In the genomic region with DNA sequence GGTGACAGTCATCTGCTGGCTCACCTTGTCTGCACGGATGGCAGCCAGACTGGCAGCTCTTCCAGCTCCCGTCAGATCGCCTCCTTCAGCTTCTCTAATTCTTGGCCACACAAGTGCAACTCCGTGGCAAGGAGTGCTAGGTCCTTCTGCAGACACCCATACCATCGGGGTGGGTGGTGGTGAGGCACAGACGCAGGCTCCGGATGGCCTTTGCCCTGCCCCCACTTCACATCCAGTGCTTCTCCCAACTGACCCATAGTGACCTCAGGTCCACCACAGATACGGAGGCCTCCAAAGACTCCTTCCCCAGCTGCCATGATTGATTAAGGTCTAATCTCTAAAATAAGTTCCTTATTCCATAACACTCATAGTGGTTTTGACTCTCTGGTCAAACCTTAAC, we compare ENCODE assay signal across 18 cellular contexts. TPM values are rescaled to one million over a fixed set of nuclear protein-coding genes. Genes with fewer than 3 reads are reported as not detected.
DNase-seq lines count a peak whose midpoint lies in the region; ATAC-seq and TF ChIP-seq lines count a peak whose summit lies in the region.
"Had no signal": no experiment of that assay in that cellular context is flagged by ENCODE, and none has a peak within 500 bp of the region (broad histone marks: within the 10 kb centered on the region; RNA-seq: fewer than 3 reads in every experiment).

No MANE protein-coding gene starts in this region.

- peaks cover 37% of the 10 kb centered on the region for H3K4me1 Mint-ChIP-seq in CD4-positive, alpha-beta T cell (ENCODE audit: low read depth)
- H3K4me1 Mint-ChIP-seq in activated T-helper 17 cell treated with anti-CD3 and anti-CD28 coated beads, Interleukin-2, amount 50 U/mL, for 72 hours: peaks cover 24% of the 10 kb centered on the region
- H3K4me1 Mint-ChIP-seq in naive thymus-derived CD4-positive, alpha-beta T cell: peaks cover 18 to 51% (median 43%) of the 10 kb centered on the region in 7 donors
- peaks cover 11% of the 10 kb centered on the region for H3K4me1 Mint-ChIP-seq in HFFc6 (ENCODE audit: low read depth)
- H3K4me1 Mint-ChIP-seq: endodermal cell had no signal

- no peaks in the 10 kb centered on the region for H3K36me3 Mint-ChIP-seq in CD4-positive, alpha-beta T cell (ENCODE audit: low read depth)
- H3K36me3 Mint-ChIP-seq in activated T-helper 17 cell treated with anti-CD3 and anti-CD28 coated beads, Interleukin-2, amount 50 U/mL, for 72 hours (ENCODE audit: low read depth): peaks cover 8% of the 10 kb centered on the region
- no peaks in the 10 kb centered on the region for H3K36me3 Mint-ChIP-seq in naive thymus-derived CD4-positive, alpha-beta T cell
- H3K36me3 Mint-ChIP-seq in HFFc6 (ENCODE audit: low read depth): no peaks in the 10 kb centered on the region
- H3K36me3 Mint-ChIP-seq: WTC11 had no signal

- peak overlapping the region; percentile 70 for H3K27ac Mint-ChIP-seq in CD4-positive, alpha-beta T cell
- H3K27ac Mint-ChIP-seq in activated T-helper 17 cell treated with anti-CD3 and anti-CD28 coated beads, Interleukin-2, amount 50 U/mL, for 72 hours: peak overlapping the region; percentile 42
- H3K27ac Mint-ChIP-seq in naive thymus-derived CD4-positive, alpha-beta T cell: peak overlapping the region; percentile 40 to 99 (median 87)
- H3K27ac Mint-ChIP-seq in HFFc6: no peak overlapping the region
- H3K27ac Mint-ChIP-seq: endodermal cell, WTC11 had no signal

- no peaks in the 10 kb centered on the region for H3K9me3 ChIP-seq in CD4-positive, alpha-beta T cell (ENCODE audit: control insufficient read depth, low read length)
- no peaks in the 10 kb centered on the region for H3K9me3 ChIP-seq in naive thymus-derived CD4-positive, alpha-beta T cell (ENCODE audit: control insufficient read depth in 2 of 3, low read length in 3 of 3)
- H3K9me3 ChIP-seq: upper lobe of right lung had no signal

- H3K27ac ChIP-seq in CD4-positive, alpha-beta T cell (ENCODE audit: low read depth, low read length): no peak overlapping the region
- H3K27ac ChIP-seq in naive thymus-derived CD4-positive, alpha-beta T cell (ENCODE audit: low read depth, low read length): peak overlapping the region; percentile 56
- H3K27ac ChIP-seq: upper lobe of right lung had no signal

- no peak for ATAC-seq in CD4-positive, alpha-beta T cell (ENCODE audit: poor library complexity)
- ATAC-seq in activated T-helper 17 cell treated with anti-CD3 and anti-CD28 coated beads, Interleukin-2, amount 50 U/mL, for 72 hours (replicated peaks): no peak
- no peak for ATAC-seq in naive thymus-derived CD4-positive, alpha-beta T cell
- ATAC-seq: upper lobe of right lung, WTC11 had no signal

- H3K27me3 ChIP-seq in CD4-positive, alpha-beta T cell (ENCODE audit: control insufficient read depth, insufficient read depth, low read length): no peaks in the 10 kb centered on the region
- no peaks in the 10 kb centered on the region for H3K27me3 ChIP-seq in naive thymus-derived CD4-positive, alpha-beta T cell (ENCODE audit: control insufficient read depth in 2 of 2, insufficient read depth in 2 of 2, low read length in 2 of 2)
- H3K27me3 ChIP-seq: upper lobe of right lung had no signal

- TF ChIP-seq CTCF in CD4-positive, alpha-beta T cell (IDR thresholded peaks at IDR 0.05): no peak
- TF ChIP-seq CTCF in HFFc6 (IDR thresholded peaks at IDR 0.05): no peak

- POLR2A ChIA-PET in CD4-positive, alpha-beta T cell (lab: Charles Lee): interaction anchor here (1.5 to 5.4 kb wide), 6 partner anchors 10 to 45 kb away, joined by 3 to 99 read pairs (median 21); partner anchors contain the start of genes CD27, TAPBPL and VAMP1
- POLR2A ChIA-PET in naive thymus-derived CD4-positive, alpha-beta T cell (lab: Charles Lee): interaction anchor here (1.7 to 8.0 kb wide), 11 partner anchors 9 to 113 kb away, joined by 5 to 237 read pairs (median 28); partner anchors contain the start of genes CD27, GAPDH, MRPL51 and TAPBPL

- H3K9me3 Mint-ChIP-seq in CD4-positive, alpha-beta T cell: no peaks in the 10 kb centered on the region
- H3K9me3 Mint-ChIP-seq in activated T-helper 17 cell treated with anti-CD3 and anti-CD28 coated beads, Interleukin-2, amount 50 U/mL, for 72 hours: no peaks in the 10 kb centered on the region
- no peaks in the 10 kb centered on the region for H3K9me3 Mint-ChIP-seq in naive thymus-derived CD4-positive, alpha-beta T cell
- no peaks in the 10 kb centered on the region for H3K9me3 Mint-ChIP-seq in HFFc6
- H3K9me3 Mint-ChIP-seq: endodermal cell, WTC11 had no signal

- H3K4me3 Mint-ChIP-seq in CD4-positive, alpha-beta T cell: no peak overlapping the region
- H3K4me3 Mint-ChIP-seq in activated T-helper 17 cell treated with anti-CD3 and anti-CD28 coated beads, Interleukin-2, amount 50 U/mL, for 72 hours: no peak overlapping the region
- H3K4me3 Mint-ChIP-seq in naive thymus-derived CD4-positive, alpha-beta T cell: no peak overlapping the region
- no peak overlapping the region for H3K4me3 Mint-ChIP-seq in HFFc6
- H3K4me3 Mint-ChIP-seq: endodermal cell, WTC11 had no signal

- CTCF ChIA-PET in CD4-positive, alpha-beta T cell (lab: Charles Lee): interaction anchor here (1.6 to 5.4 kb wide), 5 partner anchors 38 to 128 kb away, joined by 5 to 61 read pairs (median 27); no protein-coding TSS in a partner anchor
- CTCF ChIA-PET in naive thymus-derived CD4-positive, alpha-beta T cell (lab: Charles Lee): interaction anchor here (0.7 to 8.0 kb wide), 14 partner anchors 9 to 133 kb away, joined by 3 to 201 read pairs (median 6); partner anchors contain the start of genes CD27, GAPDH, TAPBPL and VAMP1

- no peak for DNase-seq in CD4-positive, alpha-beta T cell
- DNase-seq in GF-D8 (lab: John Stamatoyannopoulos, UW): peak; percentile 68
- DNase-seq in naive thymus-derived CD4-positive, alpha-beta T cell: no peak
- DNase-seq in LoVo (ENCODE audit: low spot score): no peak
- DNase-seq in DMS153 (lab: John Stamatoyannopoulos, UW): no peak
- no peak for DNase-seq in HFFc6
- DNase-seq in stimulated activated CD4-positive, alpha-beta T cell treated with anti-CD3 and anti-CD28 coated beads, Interleukin-2, amount 100 ng/mL, for 48 hours: no peak
- DNase-seq: anterior cingulate cortex; C1 segment of cervical spinal cord; endodermal cell; islet precursor cell; NCI-H774; stimulated activated CD4-positive, alpha-beta T cell treated with anti-CD3 and anti-CD28 coated beads, Interleukin-4, amount 100 ng/mL, for 24 hours; upper lobe of right lung had no signal

- H3K4me3 ChIP-seq in naive thymus-derived CD4-positive, alpha-beta T cell (ENCODE audit: low read length): no peak overlapping the region
- H3K4me3 ChIP-seq: upper lobe of right lung had no signal

- intact Hi-C loops in CD4-positive, alpha-beta T cell (cut with DNase I, micrococcal nuclease): loop anchor here (5.0 kb wide), 2 partner anchors 103 to 132 kb away; partner anchors contain the start of gene IFFO1 (in 2 of the 2)
- intact Hi-C loops in naive thymus-derived CD4-positive, alpha-beta T cell (cut with micrococcal nuclease): loop anchor here (10.0 kb wide), 2 partner anchors 240 to 260 kb away; partner anchors contain the start of genes ING4 (in 1 of the 2) and ZNF384 (in 1 of the 2)

- H3K27me3 Mint-ChIP-seq in CD4-positive, alpha-beta T cell: no peaks in the 10 kb centered on the region
- no peaks in the 10 kb centered on the region for H3K27me3 Mint-ChIP-seq in activated T-helper 17 cell treated with anti-CD3 and anti-CD28 coated beads, Interleukin-2, amount 50 U/mL, for 72 hours
- no peaks in the 10 kb centered on the region for H3K27me3 Mint-ChIP-seq in naive thymus-derived CD4-positive, alpha-beta T cell
- H3K27me3 Mint-ChIP-seq in HFFc6 (ENCODE audit: insufficient read depth): peaks cover 1% of the 10 kb centered on the region; the same call in 1 of the 2 replicates

- H3K4me1 ChIP-seq in naive thymus-derived CD4-positive, alpha-beta T cell (ENCODE audit: control insufficient read depth in 2 of 2, insufficient read depth in 2 of 2, low read length in 2 of 2): peaks cover 30 to 31% of the 10 kb centered on the region in 2 donors

- H3K36me3 ChIP-seq in naive thymus-derived CD4-positive, alpha-beta T cell (ENCODE audit: control insufficient read depth in 2 of 3, insufficient read depth in 3 of 3, low read length in 3 of 3): no peaks in the 10 kb centered on the region
- H3K36me3 ChIP-seq: upper lobe of right lung had no signal

RNA-seq across cellular contexts. Expression of gene CD27, which starts 19.9 kb away (rescaled TPM):
- total RNA-seq in CD4-positive, alpha-beta T cell: 10 to 100 TPM; 42.7 to 46.1 TPM
- 10 to 100 TPM; 21.1 to 42.1 TPM for total RNA-seq in activated T-helper 17 cell treated with anti-CD3 and anti-CD28 coated beads, Interleukin-2, amount 50 U/mL, for 72 hours
- total RNA-seq in naive thymus-derived CD4-positive, alpha-beta T cell: 100 to 1,000 TPM in 4 of 5 experiments, 10 to 100 TPM in 1; 74.1 to 217 (median 130) TPM
- 100 to 1,000 TPM; 560 to 590 TPM for polyA plus RNA-seq in naive thymus-derived CD4-positive, alpha-beta T cell
- total RNA-seq in HFFc6 (2021; fragmentation: NEBNext Ultra II Directional; extraction: Animal tissue kit (Norgen Biotek cat#: 25700)): under 1 TPM in 2 of 6 experiments, not detected in 4; 0.19 to 0.28 TPM
- total RNA-seq: Daoy, osteocyte had no signal

RNA-seq across cellular contexts. Expression of gene TAPBPL, which starts 27.0 kb away (rescaled TPM):
- total RNA-seq in CD4-positive, alpha-beta T cell: 10 to 100 TPM; 14.7 to 15.8 TPM
- 10 to 100 TPM; 24.1 to 28.2 TPM for total RNA-seq in activated T-helper 17 cell treated with anti-CD3 and anti-CD28 coated beads, Interleukin-2, amount 50 U/mL, for 72 hours
- total RNA-seq in naive thymus-derived CD4-positive, alpha-beta T cell: 10 to 100 TPM; 23.0 to 65.4 (median 52.9) TPM
- polyA plus RNA-seq in naive thymus-derived CD4-positive, alpha-beta T cell: 100 to 1,000 TPM in 1 of 2 donors, 10 to 100 TPM in 1; 48.7 to 104 TPM
- 1 to 10 TPM; 4.3 to 8.2 (median 6.5) TPM for total RNA-seq in HFFc6 (2021; fragmentation: NEBNext Ultra II Directional; extraction: Animal tissue kit (Norgen Biotek cat#: 25700))

RNA-seq across cellular contexts. Expression of gene LTBR, which starts 40.9 kb away (rescaled TPM):
- under 1 TPM; 0.38 to 0.67 TPM for total RNA-seq in CD4-positive, alpha-beta T cell
- under 1 TPM; 0.56 to 0.61 TPM for total RNA-seq in activated T-helper 17 cell treated with anti-CD3 and anti-CD28 coated beads, Interleukin-2, amount 50 U/mL, for 72 hours
- total RNA-seq in naive thymus-derived CD4-positive, alpha-beta T cell: 10 to 100 TPM in 1 of 5 experiments, 1 to 10 TPM in 3, under 1 TPM in 1; 0.34 to 25.2 (median 2.2) TPM
- not detected for polyA plus RNA-seq in naive thymus-derived CD4-positive, alpha-beta T cell
- 100 to 1,000 TPM in 3 of 6 experiments, 10 to 100 TPM in 3; 91.5 to 124 (median 106) TPM for total RNA-seq in HFFc6 (2021; fragmentation: NEBNext Ultra II Directional; extraction: Animal tissue kit (Norgen Biotek cat#: 25700))

RNA-seq across cellular contexts. Expression of gene VAMP1, which starts 45.6 kb away (rescaled TPM):
- total RNA-seq in CD4-positive, alpha-beta T cell: 10 to 100 TPM; 84.8 to 87.7 TPM
- 10 to 100 TPM; 19.9 to 81.8 TPM for total RNA-seq in activated T-helper 17 cell treated with anti-CD3 and anti-CD28 coated beads, Interleukin-2, amount 50 U/mL, for 72 hours
- 100 to 1,000 TPM in 2 of 5 experiments, 10 to 100 TPM in 3; 38.7 to 123 (median 47.9) TPM for total RNA-seq in naive thymus-derived CD4-positive, alpha-beta T cell
- polyA plus RNA-seq in naive thymus-derived CD4-positive, alpha-beta T cell: 10 to 100 TPM; 10.9 to 14.0 TPM
- 10 to 100 TPM in 5 of 6 experiments, 1 to 10 TPM in 1; 8.6 to 13.0 (median 10.8) TPM for total RNA-seq in HFFc6 (2021; fragmentation: NEBNext Ultra II Directional; extraction: Animal tissue kit (Norgen Biotek cat#: 25700))

RNA-seq across cellular contexts. Expression of gene SCNN1A, which starts 49.5 kb away (rescaled TPM):
- total RNA-seq in CD4-positive, alpha-beta T cell: 1 to 10 TPM; 1.1 to 2.0 TPM
- total RNA-seq in activated T-helper 17 cell treated with anti-CD3 and anti-CD28 coated beads, Interleukin-2, amount 50 U/mL, for 72 hours: 1 to 10 TPM in 1 of 2 donors, not detected in 1; 1.6 TPM
- 1 to 10 TPM in 4 of 5 experiments, under 1 TPM in 1; 0.22 to 5.3 (median 3.6) TPM for total RNA-seq in naive thymus-derived CD4-positive, alpha-beta T cell
- polyA plus RNA-seq in naive thymus-derived CD4-positive, alpha-beta T cell: 1 to 10 TPM in 1 of 2 donors, under 1 TPM in 1; 0.84 to 1.2 TPM
- under 1 TPM in 1 of 6 experiments, not detected in 5; 0.18 TPM for total RNA-seq in HFFc6 (2021; fragmentation: NEBNext Ultra II Directional; extraction: Animal tissue kit (Norgen Biotek cat#: 25700))

Comparison
In these comparisons a context has a peak if more than half of its experiments do, and no peak if none do; other contexts are left out.
1. RNA of gene CD27, which starts 19.9 kb away (total RNA-seq): 74.1 to 217 TPM in naive thymus-derived CD4-positive, alpha-beta T cell, 42.7 to 46.1 TPM in CD4-positive, alpha-beta T cell and 21.1 to 42.1 TPM in activated T-helper 17 cell treated with anti-CD3 and anti-CD28 coated beads, Interleukin-2, amount 50 U/mL, for 72 hours; 0.19 to 0.28 TPM in HFFc6; every median in the first group is over 10 times any median in the second.